Comparison of ENCODE assay signal across 8 cellular contexts in genomic region chr16:17369441-17369951, GRCh38.
DNase-seq lines count a peak whose midpoint lies in the region; ATAC-seq and TF ChIP-seq lines count a peak whose summit lies in the region.

No MANE protein-coding gene starts in this region.

- H3K9me3 ChIP-seq in SJSA1 (replicated peaks), result no peaks in the 10 kb centered on the region

- H2BK15ac ChIP-seq in mesendoderm (replicated peaks; ENCODE audit: low read depth), result no peak overlapping the region

- H3K27me3 ChIP-seq in SJSA1 (replicated peaks), result no peaks in the 10 kb centered on the region
- H3K27me3 ChIP-seq in mesendoderm (ENCODE audit: insufficient read depth, low read length, poor library complexity), result no peaks in the 10 kb centered on the region

- H3K79me2 ChIP-seq in mesendoderm (ENCODE audit: control insufficient read depth, insufficient read depth, low read length), result no peaks in the 10 kb centered on the region

- no peak overlapping the region for H2AK5ac ChIP-seq in mesendoderm (ENCODE audit: low read length)

- no peak for TF ChIP-seq CTCF in progenitor cell of endocrine pancreas (IDR thresholded peaks at IDR 0.05; ENCODE audit: unreplicated experiment)

- H4K5ac ChIP-seq in mesendoderm (ENCODE audit: low read length), result no peak overlapping the region

- peaks cover 2% of the 10 kb centered on the region for H3K79me1 ChIP-seq in mesendoderm (ENCODE audit: low read length)

- H3K27me3 Mint-ChIP-seq in activated naive CD4-positive, alpha-beta T cell treated with anti-CD3 and anti-CD28 coated beads, Interleukin-2, amount 50 U/mL, for 24 hours, result no peaks in the 10 kb centered on the region
- no peaks in the 10 kb centered on the region for H3K27me3 Mint-ChIP-seq in stimulated activated naive CD8-positive, alpha-beta T cell treated with anti-CD3 and anti-CD28 coated beads, Interleukin-15, amount 100 ng/mL, for 72 hours
- no peaks in the 10 kb centered on the region for H3K27me3 Mint-ChIP-seq in progenitor cell of endocrine pancreas

- H2BK5ac ChIP-seq in mesendoderm (ENCODE audit: low read length), result peak overlapping the region; percentile 45

- no peak for DNase-seq in SJSA1 (ENCODE audit: low read depth in 1 of 2, low spot score in 2 of 2)
- no peak for DNase-seq in mesendoderm
- peak; percentile 65 to 72 for DNase-seq in stimulated activated naive CD8-positive, alpha-beta T cell treated with anti-CD3 and anti-CD28 coated beads, Interleukin-15, amount 100 ng/mL, for 72 hours
- no peak for DNase-seq in NCI-H128 (lab: John Stamatoyannopoulos, UW; ENCODE audit: unreplicated experiment)
- no peak for DNase-seq in progenitor cell of endocrine pancreas (ENCODE audit: low spot score, unreplicated experiment)

- H3K27ac Mint-ChIP-seq in activated naive CD4-positive, alpha-beta T cell treated with anti-CD3 and anti-CD28 coated beads, Interleukin-2, amount 50 U/mL, for 24 hours, result peak overlapping the region; percentile 97
- peak overlapping the region; percentile 93 to 99 for H3K27ac Mint-ChIP-seq in stimulated activated naive CD8-positive, alpha-beta T cell treated with anti-CD3 and anti-CD28 coated beads, Interleukin-15, amount 100 ng/mL, for 72 hours
- no peak overlapping the region for H3K27ac Mint-ChIP-seq in progenitor cell of endocrine pancreas

- H3K27ac ChIP-seq in SJSA1 (peak overlapping the region; percentile 78), mesendoderm (ENCODE audit: low read depth, low read length) (no peak overlapping the region)

- no peaks in the 10 kb centered on the region for H3K9me3 Mint-ChIP-seq in activated naive CD4-positive, alpha-beta T cell treated with anti-CD3 and anti-CD28 coated beads, Interleukin-2, amount 50 U/mL, for 24 hours
- H3K9me3 Mint-ChIP-seq in stimulated activated naive CD8-positive, alpha-beta T cell treated with anti-CD3 and anti-CD28 coated beads, Interleukin-15, amount 100 ng/mL, for 72 hours, result peaks cover 0 to 5% of the 10 kb centered on the region in 2 donors
- H3K9me3 Mint-ChIP-seq in progenitor cell of endocrine pancreas (ENCODE audit: low read depth), result no peaks in the 10 kb centered on the region

- H3K4me1 Mint-ChIP-seq in activated naive CD4-positive, alpha-beta T cell treated with anti-CD3 and anti-CD28 coated beads, Interleukin-2, amount 50 U/mL, for 24 hours, result peaks cover 96% of the 10 kb centered on the region
- peaks cover 90% of the 10 kb centered on the region for H3K4me1 Mint-ChIP-seq in stimulated activated naive CD8-positive, alpha-beta T cell treated with anti-CD3 and anti-CD28 coated beads, Interleukin-15, amount 100 ng/mL, for 72 hours
- H3K4me1 Mint-ChIP-seq in progenitor cell of endocrine pancreas (ENCODE audit: low read depth), result peaks cover 9% of the 10 kb centered on the region

- no peak overlapping the region for H3K4ac ChIP-seq in mesendoderm (ENCODE audit: low read depth, low read length)

- no peak overlapping the region for H4K8ac ChIP-seq in mesendoderm (ENCODE audit: low read depth, low read length)

- no peak overlapping the region for H3K18ac ChIP-seq in mesendoderm (ENCODE audit: low read length)

- H3K4me3 Mint-ChIP-seq in activated naive CD4-positive, alpha-beta T cell treated with anti-CD3 and anti-CD28 coated beads, Interleukin-2, amount 50 U/mL, for 24 hours, result peak overlapping the region; percentile 86
- H3K4me3 Mint-ChIP-seq in stimulated activated naive CD8-positive, alpha-beta T cell treated with anti-CD3 and anti-CD28 coated beads, Interleukin-15, amount 100 ng/mL, for 72 hours, result peak overlapping the region; percentile 82 to 89
- no peak overlapping the region for H3K4me3 Mint-ChIP-seq in progenitor cell of endocrine pancreas (ENCODE audit: low read depth)

- H3K9ac ChIP-seq in mesendoderm (ENCODE audit: low read length), result no peak overlapping the region

- H3K4me1 ChIP-seq in SJSA1 (replicated peaks) (peaks cover 79% of the 10 kb centered on the region), mesendoderm (ENCODE audit: control insufficient read depth, low read depth, low read length) (peaks cover 21% of the 10 kb centered on the region)

- H2BK120ac ChIP-seq in mesendoderm (ENCODE audit: low read depth, low read length), result no peak overlapping the region

- no peaks in the 10 kb centered on the region for H3K36me3 Mint-ChIP-seq in activated naive CD4-positive, alpha-beta T cell treated with anti-CD3 and anti-CD28 coated beads, Interleukin-2, amount 50 U/mL, for 24 hours
- no peaks in the 10 kb centered on the region for H3K36me3 Mint-ChIP-seq in progenitor cell of endocrine pancreas (ENCODE audit: insufficient read depth)

- no peak overlapping the region for H3K23ac ChIP-seq in mesendoderm (ENCODE audit: low read length)

- ATAC-seq in GM21526 (IDR thresholded peaks at IDR 0.05; ENCODE audit: low FRiP score, unreplicated experiment) (peak; percentile 62), HG02642 (IDR thresholded peaks at IDR 0.05; ENCODE audit: poor library complexity, unreplicated experiment) (no peak)
- ATAC-seq in stimulated activated naive CD8-positive, alpha-beta T cell treated with anti-CD3 and anti-CD28 coated beads, Interleukin-15, amount 100 ng/mL, for 72 hours, result peak; percentile 90

- no CpG with 5 or more reads among the region's 10 CpGs for WGBS in mesendoderm (ENCODE audit: extremely low coverage, insufficient coverage, low lambda C conversion rate)

- H3K4me3 ChIP-seq in SJSA1, result no peak overlapping the region
- no peak overlapping the region for H3K4me3 ChIP-seq in mesendoderm (ENCODE audit: low read length)

- H3K36me3 ChIP-seq in SJSA1 (no peaks in the 10 kb centered on the region), mesendoderm (ENCODE audit: control insufficient read depth, insufficient read depth, low read length) (no peaks in the 10 kb centered on the region)

- peak overlapping the region; percentile 25 for H3K56ac ChIP-seq in mesendoderm (ENCODE audit: low read length)

- no peak overlapping the region for H3K4me2 ChIP-seq in mesendoderm (ENCODE audit: low read length)

Comparison
In these comparisons a context has a peak if more than half of its experiments do, and no peak if none do; other contexts are left out.
1. DNase-seq: peak in stimulated activated naive CD8-positive, alpha-beta T cell treated with anti-CD3 and anti-CD28 coated beads, Interleukin-15, amount 100 ng/mL, for 72 hours (2 of 2); none in SJSA1 (0 of 2), mesendoderm (single experiment), NCI-H128 (single experiment) and progenitor cell of endocrine pancreas (single experiment).